In the genomic region with DNA sequence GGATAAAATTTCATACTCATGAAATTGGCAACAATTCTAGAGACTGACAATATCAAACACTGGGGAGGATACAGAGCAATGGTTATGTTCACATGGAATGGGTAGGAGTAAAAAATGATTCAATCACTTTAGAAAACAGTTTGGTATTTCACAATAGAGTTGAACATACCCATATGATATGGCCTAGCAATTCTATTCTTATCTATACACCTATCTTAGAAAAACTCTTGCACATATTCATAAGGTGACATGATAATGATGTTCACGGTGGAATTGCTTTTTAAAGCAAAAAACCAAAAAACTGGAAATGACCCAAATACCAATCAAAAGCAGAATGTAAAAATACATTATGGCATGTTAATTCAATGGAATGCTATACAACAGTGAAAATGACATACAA, we compare ENCODE assay signal across 35 cellular contexts.
"Had no signal": no experiment of that assay in that cellular context is flagged by ENCODE, and none has a peak within 500 bp of the region (broad histone marks: within the 10 kb centered on the region; RNA-seq: fewer than 3 reads in every experiment).

No MANE protein-coding gene starts in this region.

- H3K4me1 ChIP-seq: ascending aorta, body of pancreas, breast epithelium had no signal

- H3K9me3 ChIP-seq: ascending aorta, body of pancreas, breast epithelium had no signal

- H3K4me1 Mint-ChIP-seq: activated B cell treated with CpG ODN at 0.5 μM for 24 hours; activated CD4-positive, alpha-beta memory T cell treated with anti-CD3 and anti-CD28 coated beads, Interleukin-2, amount 10 ng/mL, durations not matched to agents 7 days and 5 days; activated naive CD4-positive, alpha-beta T cell treated with anti-CD3 and anti-CD28 coated beads, Interleukin-2, amount 10 ng/mL, durations not matched to agents 7 days and 5 days; activated naive CD4-positive, alpha-beta T cell treated with anti-CD3 and anti-CD28 coated beads, Interleukin-2, amount 50 U/mL, for 24 hours; activated naive CD8-positive, alpha-beta T cell treated with anti-CD3 and anti-CD28 coated beads, Interleukin-2, amount 50 U/mL, for 24 hours had no signal

- ATAC-seq: activated CD8-positive, alpha-beta memory T cell treated with anti-CD3 and anti-CD28 coated beads, Interleukin-2, amount 10 ng/mL, durations not matched to agents 7 days and 5 days; activated CD8-positive, alpha-beta T cell treated with anti-CD3 and anti-CD28 coated beads, Interleukin-2, amount 10 ng/mL, durations not matched to agents 7 days and 5 days; activated naive CD8-positive, alpha-beta T cell treated with anti-CD3 and anti-CD28 coated beads, Interleukin-2, amount 50 U/mL, for 24 hours; body of pancreas had no signal

- H3K4me3 ChIP-seq: ascending aorta, body of pancreas, breast epithelium had no signal

- DNase-seq: activated B cell treated with CpG ODN at 0.5 μM for 24 hours; activated CD4-positive, alpha-beta memory T cell treated with anti-CD3 and anti-CD28 coated beads, Interleukin-2, amount 10 ng/mL, durations not matched to agents 7 days and 5 days; activated CD4-positive, alpha-beta T cell treated with anti-CD3 and anti-CD28 coated beads for 4 hours; activated CD4-positive, alpha-beta T cell treated with anti-CD3 and anti-CD28 coated beads, Interleukin-2, amount 10 ng/mL, durations not matched to agents 7 days and 5 days; activated CD4-positive, alpha-beta T cell treated with anti-CD3 and anti-CD28 coated beads, Interleukin-2, amount 50 U/mL, for 48 hours; activated CD4-positive, CD25-positive, alpha-beta regulatory T cell treated with anti-CD3 and anti-CD28 coated beads, Interleukin-2, amount 50 U/mL, for 72 hours; activated CD8-positive, alpha-beta memory T cell treated with anti-CD3 and anti-CD28 coated beads for 24 hours; activated CD8-positive, alpha-beta memory T cell treated with anti-CD3 and anti-CD28 coated beads, Interleukin-2, amount 10 ng/mL, durations not matched to agents 7 days and 5 days; activated CD8-positive, alpha-beta memory T cell treated with anti-CD3 and anti-CD28 coated beads, Interleukin-2, amount 50 U/mL, for 48 hours; activated CD8-positive, alpha-beta T cell treated with anti-CD3 and anti-CD28 coated beads, Interleukin-2, amount 10 ng/mL, durations not matched to agents 7 days and 5 days; activated effector memory CD4-positive, alpha-beta T cell treated with Interleukin-2 at 50 U/mL for 16 hours; activated gamma-delta T cell; activated naive CD4-positive, alpha-beta T cell treated with anti-CD3 and anti-CD28 coated beads, Interleukin-2, amount 10 ng/mL, durations not matched to agents 7 days and 5 days; activated naive CD4-positive, alpha-beta T cell treated with Interleukin-2 at 50 U/mL for 16 hours; activated naive CD8-positive, alpha-beta T cell treated with anti-CD3 and anti-CD28 coated beads, Interleukin-2, amount 10 ng/mL, durations not matched to agents 7 days and 5 days; activated naive CD8-positive, alpha-beta T cell treated with anti-CD3 and anti-CD28 coated beads, Interleukin-2, amount 50 U/mL, for 24 hours; activated T-cell treated with anti-CD3 and anti-CD28 coated beads, Interleukin-2, amount 50 U/mL, for 24 hours; activated T-cell treated with anti-CD3 and anti-CD28 coated beads, Interleukin-2, amount 50 U/mL, for 48 hours; amygdala; anterior cingulate cortex; body of pancreas; brain microvascular endothelial cell; central memory CD4-positive, alpha-beta T cell; T-helper 2 cell; T-helper 9 cell had no signal

- H3K9me3 Mint-ChIP-seq: activated B cell treated with CpG ODN at 0.5 μM for 24 hours; activated CD4-positive, alpha-beta memory T cell treated with anti-CD3 and anti-CD28 coated beads, Interleukin-2, amount 10 ng/mL, durations not matched to agents 7 days and 5 days; activated CD4-positive, alpha-beta T cell treated with anti-CD3 and anti-CD28 coated beads, Interleukin-2, amount 10 ng/mL, durations not matched to agents 7 days and 5 days; activated naive CD4-positive, alpha-beta T cell treated with anti-CD3 and anti-CD28 coated beads, Interleukin-2, amount 10 ng/mL, durations not matched to agents 7 days and 5 days; activated naive CD4-positive, alpha-beta T cell treated with anti-CD3 and anti-CD28 coated beads, Interleukin-2, amount 50 U/mL, for 24 hours; activated naive CD8-positive, alpha-beta T cell treated with anti-CD3 and anti-CD28 coated beads, Interleukin-2, amount 10 ng/mL, durations not matched to agents 7 days and 5 days; activated naive CD8-positive, alpha-beta T cell treated with anti-CD3 and anti-CD28 coated beads, Interleukin-2, amount 50 U/mL, for 24 hours; activated T-cell treated with anti-CD3 and anti-CD28 coated beads, Interleukin-2, amount 50 U/mL, for 24 hours; activated T-helper 2 cell treated with anti-CD3 and anti-CD28 coated beads, Interferon-gamma antibody, Interleukin-2, Interleukin-4, amounts not matched to agents 10 μg/mL and 5 μg/mL and 100 μg/mL, durations not matched to agents 14 hours and 24 hours and 36 hours; T-helper 1 cell treated with Interleukin-12 subunit alpha and Interleukin-12 subunit beta and Interleukin-4 antibody, amounts not matched to agents 30 μg/mL and 1 μg/mL, for 36 hours; T-helper 2 cell treated with Interferon-gamma antibody and Interleukin-4, amounts not matched to agents 5 μg/mL and 100 μg/mL, for 36 hours had no signal

- H3K4me3 Mint-ChIP-seq: activated B cell treated with CpG ODN at 0.5 μM for 24 hours; activated CD4-positive, alpha-beta memory T cell treated with anti-CD3 and anti-CD28 coated beads, Interleukin-2, amount 10 ng/mL, durations not matched to agents 7 days and 5 days; activated CD4-positive, alpha-beta T cell treated with anti-CD3 and anti-CD28 coated beads, Interleukin-2, amount 10 ng/mL, durations not matched to agents 7 days and 5 days; activated CD8-positive, alpha-beta memory T cell treated with anti-CD3 and anti-CD28 coated beads, Interleukin-2, amount 10 ng/mL, durations not matched to agents 7 days and 5 days; activated CD8-positive, alpha-beta T cell treated with anti-CD3 and anti-CD28 coated beads, Interleukin-2, amount 10 ng/mL, durations not matched to agents 7 days and 5 days; activated naive CD4-positive, alpha-beta T cell treated with anti-CD3 and anti-CD28 coated beads, Interleukin-2, amount 10 ng/mL, durations not matched to agents 7 days and 5 days; activated naive CD4-positive, alpha-beta T cell treated with anti-CD3 and anti-CD28 coated beads, Interleukin-2, amount 50 U/mL, for 24 hours; activated naive CD8-positive, alpha-beta T cell; activated naive CD8-positive, alpha-beta T cell treated with anti-CD3 and anti-CD28 coated beads, Interleukin-2, amount 10 ng/mL, durations not matched to agents 7 days and 5 days; activated naive CD8-positive, alpha-beta T cell treated with anti-CD3 and anti-CD28 coated beads, Interleukin-2, amount 50 U/mL, for 24 hours; activated T-cell treated with anti-CD3 and anti-CD28 coated beads, Interleukin-2, amount 50 U/mL, for 24 hours; T-helper 1 cell treated with Interleukin-12 subunit alpha and Interleukin-12 subunit beta and Interleukin-4 antibody, amounts not matched to agents 30 μg/mL and 1 μg/mL, for 36 hours; T-helper 2 cell treated with Interferon-gamma antibody and Interleukin-4, amounts not matched to agents 5 μg/mL and 100 μg/mL, for 36 hours had no signal

- H3K27ac ChIP-seq: ascending aorta, body of pancreas, brain microvascular endothelial cell, breast epithelium, VCaP had no signal

- FAIRE-seq: colon, TTC549 had no signal

- H3K27ac Mint-ChIP-seq: activated B cell treated with CpG ODN at 0.5 μM for 24 hours; activated CD4-positive, alpha-beta memory T cell treated with anti-CD3 and anti-CD28 coated beads, Interleukin-2, amount 10 ng/mL, durations not matched to agents 7 days and 5 days; activated CD4-positive, alpha-beta T cell treated with anti-CD3 and anti-CD28 coated beads, Interleukin-2, amount 10 ng/mL, durations not matched to agents 7 days and 5 days; activated CD8-positive, alpha-beta memory T cell treated with anti-CD3 and anti-CD28 coated beads, Interleukin-2, amount 10 ng/mL, durations not matched to agents 7 days and 5 days; activated CD8-positive, alpha-beta T cell treated with anti-CD3 and anti-CD28 coated beads, Interleukin-2, amount 10 ng/mL, durations not matched to agents 7 days and 5 days; activated naive CD4-positive, alpha-beta T cell treated with anti-CD3 and anti-CD28 coated beads, Interleukin-2, amount 10 ng/mL, durations not matched to agents 7 days and 5 days; activated naive CD4-positive, alpha-beta T cell treated with anti-CD3 and anti-CD28 coated beads, Interleukin-2, amount 50 U/mL, for 24 hours; activated naive CD8-positive, alpha-beta T cell; activated naive CD8-positive, alpha-beta T cell treated with anti-CD3 and anti-CD28 coated beads, Interleukin-2, amount 10 ng/mL, durations not matched to agents 7 days and 5 days; activated naive CD8-positive, alpha-beta T cell treated with anti-CD3 and anti-CD28 coated beads, Interleukin-2, amount 50 U/mL, for 24 hours; activated T-cell treated with anti-CD3 and anti-CD28 coated beads, Interleukin-2, amount 50 U/mL, for 24 hours; activated T-helper 2 cell treated with anti-CD3 and anti-CD28 coated beads, Interferon-gamma antibody, Interleukin-2, Interleukin-4, amounts not matched to agents 10 μg/mL and 5 μg/mL and 100 μg/mL, durations not matched to agents 14 hours and 24 hours and 36 hours; T-helper 1 cell treated with Interleukin-12 subunit alpha and Interleukin-12 subunit beta and Interleukin-4 antibody, amounts not matched to agents 30 μg/mL and 1 μg/mL, for 36 hours; T-helper 2 cell treated with Interferon-gamma antibody and Interleukin-4, amounts not matched to agents 5 μg/mL and 100 μg/mL, for 36 hours had no signal

- H3K36me3 ChIP-seq: ascending aorta, brain microvascular endothelial cell, breast epithelium had no signal

- H3K27me3 ChIP-seq: ascending aorta, body of pancreas, brain microvascular endothelial cell, breast epithelium had no signal

- H3K36me3 Mint-ChIP-seq: activated CD8-positive, alpha-beta memory T cell treated with anti-CD3 and anti-CD28 coated beads, Interleukin-2, amount 10 ng/mL, durations not matched to agents 7 days and 5 days; activated naive CD4-positive, alpha-beta T cell treated with anti-CD3 and anti-CD28 coated beads, Interleukin-2, amount 10 ng/mL, durations not matched to agents 7 days and 5 days; activated naive CD8-positive, alpha-beta T cell; activated naive CD8-positive, alpha-beta T cell treated with anti-CD3 and anti-CD28 coated beads, Interleukin-2, amount 10 ng/mL, durations not matched to agents 7 days and 5 days had no signal
